In the genomic region with DNA sequence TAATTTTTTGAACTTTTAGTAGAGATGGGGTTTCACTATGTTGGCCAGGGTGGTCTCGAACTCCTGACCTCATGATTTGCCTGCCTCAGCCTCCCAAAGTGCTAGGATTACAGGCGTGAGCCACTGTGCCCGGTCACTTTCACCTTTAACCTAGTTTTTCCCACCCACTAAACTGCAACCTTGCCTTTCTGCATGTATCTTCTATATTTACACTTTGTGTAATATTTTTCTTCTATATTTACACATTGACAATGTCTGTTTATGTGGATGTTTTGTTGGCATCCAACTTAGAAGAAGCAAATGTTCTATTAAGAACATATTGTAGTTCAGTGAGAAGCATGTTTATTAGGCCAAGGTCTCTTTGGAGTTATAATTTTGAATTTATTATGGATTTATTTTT, we compare ENCODE assay signal across 14 cellular contexts. TPM values are rescaled to one million over a fixed set of nuclear protein-coding genes. Genes with fewer than 3 reads are reported as not detected.
DNase-seq lines count a peak whose midpoint lies in the region; ATAC-seq and TF ChIP-seq lines count a peak whose summit lies in the region.
"Had no signal": no experiment of that assay in that cellular context is flagged by ENCODE, and none has a peak within 500 bp of the region (broad histone marks: within the 10 kb centered on the region; RNA-seq: fewer than 3 reads in every experiment).

No MANE protein-coding gene starts in this region.

- no peaks in the 10 kb centered on the region for H3K9me3 Mint-ChIP-seq in CD4-positive, CD25-positive, alpha-beta regulatory T cell
- no peaks in the 10 kb centered on the region for H3K9me3 Mint-ChIP-seq in stimulated activated memory B cell treated with anti-CD40 and anti-IgM and Interleukin-4, amounts not matched to agents 10 μg/mL and 1 μg/mL and 100 μg/mL, for 72 hours
- H3K9me3 Mint-ChIP-seq: H9 had no signal

- H3K4me1 ChIP-seq in CD4-positive, CD25-positive, alpha-beta regulatory T cell (ENCODE audit: control insufficient read depth, insufficient read depth, low read length, poor library complexity, severe bottlenecking), result no peaks in the 10 kb centered on the region
- H3K4me1 ChIP-seq: BLaER1 had no signal

- no peak for DNase-seq in CD4-positive, CD25-positive, alpha-beta regulatory T cell
- peak; percentile 67 for DNase-seq in LNCaP clone FGC (ENCODE audit: low read depth)
- no peak for DNase-seq in epithelial cell of prostate (ENCODE audit: low read depth, low spot score)
- no peak for DNase-seq in DMS153 (lab: John Stamatoyannopoulos, UW)
- no peak for DNase-seq in inferior parietal cortex (ENCODE audit: extremely low spot score)
- DNase-seq: H9, NCI-H1105 treated with DMSO at 0.1 percent for 48 hours, NCI-H1694 treated with DMSO at 0.1 percent for 48 hours, NCI-H524 treated with DMSO at 0.1 percent for 48 hours, SHP77 had no signal

- no peaks in the 10 kb centered on the region for H3K9me3 ChIP-seq in CD4-positive, CD25-positive, alpha-beta regulatory T cell (ENCODE audit: control insufficient read depth in 2 of 2, low read length in 2 of 2)
- H3K9me3 ChIP-seq: BLaER1 had no signal

- peaks cover 0 to 3% (median under 1%) of the 10 kb centered on the region in 4 donors for H3K4me1 Mint-ChIP-seq in CD4-positive, CD25-positive, alpha-beta regulatory T cell
- peaks cover 19% of the 10 kb centered on the region for H3K4me1 Mint-ChIP-seq in stimulated activated memory B cell treated with anti-CD40 and anti-IgM and Interleukin-4, amounts not matched to agents 10 μg/mL and 1 μg/mL and 100 μg/mL, for 72 hours
- H3K4me1 Mint-ChIP-seq: H9 had no signal

- H3K27ac Mint-ChIP-seq in CD4-positive, CD25-positive, alpha-beta regulatory T cell, result peak overlapping the region in 2 of 3 donors; percentile 59 to 80
- H3K27ac Mint-ChIP-seq in stimulated activated memory B cell treated with anti-CD40 and anti-IgM and Interleukin-4, amounts not matched to agents 10 μg/mL and 1 μg/mL and 100 μg/mL, for 72 hours, result peak overlapping the region; percentile 65

- TF ChIP-seq CTCF in LNCaP clone FGC (IDR thresholded peaks at IDR 0.05; ENCODE audit: control insufficient read depth, extremely low read depth, insufficient read depth), result no peak

- H3K4me3 ChIP-seq in CD4-positive, CD25-positive, alpha-beta regulatory T cell (ENCODE audit: low read depth, low read length), result no peak overlapping the region
- peak overlapping the region; percentile 9; the same call in 1 of the 2 replicates for H3K4me3 ChIP-seq in LNCaP clone FGC (ENCODE audit: low read depth, low read length)
- H3K4me3 ChIP-seq: BLaER1 had no signal

- no peaks in the 10 kb centered on the region for H3K36me3 ChIP-seq in CD4-positive, CD25-positive, alpha-beta regulatory T cell (ENCODE audit: control insufficient read depth, insufficient read depth, low read length)

- no peaks in the 10 kb centered on the region for H3K27me3 Mint-ChIP-seq in CD4-positive, CD25-positive, alpha-beta regulatory T cell
- no peaks in the 10 kb centered on the region for H3K27me3 Mint-ChIP-seq in stimulated activated memory B cell treated with anti-CD40 and anti-IgM and Interleukin-4, amounts not matched to agents 10 μg/mL and 1 μg/mL and 100 μg/mL, for 72 hours

- no peaks in the 10 kb centered on the region for H3K36me3 Mint-ChIP-seq in CD4-positive, CD25-positive, alpha-beta regulatory T cell
- peaks cover 15% of the 10 kb centered on the region for H3K36me3 Mint-ChIP-seq in stimulated activated memory B cell treated with anti-CD40 and anti-IgM and Interleukin-4, amounts not matched to agents 10 μg/mL and 1 μg/mL and 100 μg/mL, for 72 hours

- no peak overlapping the region for H3K4me3 Mint-ChIP-seq in CD4-positive, CD25-positive, alpha-beta regulatory T cell
- no peak overlapping the region for H3K4me3 Mint-ChIP-seq in stimulated activated memory B cell treated with anti-CD40 and anti-IgM and Interleukin-4, amounts not matched to agents 10 μg/mL and 1 μg/mL and 100 μg/mL, for 72 hours
- H3K4me3 Mint-ChIP-seq: H9 had no signal

- no peak for ATAC-seq in CD4-positive, CD25-positive, alpha-beta regulatory T cell (ENCODE audit: low read depth in 2 of 2)
- no peak for ATAC-seq in stimulated activated memory B cell treated with anti-CD40 and anti-IgM and Interleukin-4, amounts not matched to agents 10 μg/mL and 1 μg/mL and 100 μg/mL, for 72 hours
- no peak for ATAC-seq in HG02642 (IDR thresholded peaks at IDR 0.05; ENCODE audit: poor library complexity, unreplicated experiment)
- ATAC-seq: SK-N-SH treated with all-trans-retinoic acid at 6 μM for 48 hours had no signal

- no peak overlapping the region for H3K27ac ChIP-seq in CD4-positive, CD25-positive, alpha-beta regulatory T cell (ENCODE audit: insufficient read depth, low read length, poor library complexity, severe bottlenecking)
- H3K27ac ChIP-seq in epithelial cell of prostate, result peak overlapping the region; percentile 59
- H3K27ac ChIP-seq: BLaER1 had no signal

- H3K27me3 ChIP-seq in CD4-positive, CD25-positive, alpha-beta regulatory T cell (ENCODE audit: control insufficient read depth, insufficient read depth, low read length), result no peaks in the 10 kb centered on the region
- H3K27me3 ChIP-seq: BLaER1 had no signal

RNA-seq across cellular contexts. Expression of gene SNRPD1, which starts 26.7 kb away (rescaled TPM):
- total RNA-seq in CD4-positive, CD25-positive, alpha-beta regulatory T cell, result 31.4 TPM
- 100 to 1,000 TPM in 1 of 4 donors, 10 to 100 TPM in 3; 87.7 to 109 (median 92.7) TPM for polyA plus RNA-seq in CD4-positive, CD25-positive, alpha-beta regulatory T cell

RNA-seq across cellular contexts. Expression of gene ESCO1, which starts 38.3 kb away (rescaled TPM):
- 37.1 TPM for total RNA-seq in CD4-positive, CD25-positive, alpha-beta regulatory T cell
- 1 to 10 TPM; 6.2 to 8.6 (median 7.4) TPM for polyA plus RNA-seq in CD4-positive, CD25-positive, alpha-beta regulatory T cell
